ENCODE assay signal across 19 cellular contexts in the genomic region with DNA sequence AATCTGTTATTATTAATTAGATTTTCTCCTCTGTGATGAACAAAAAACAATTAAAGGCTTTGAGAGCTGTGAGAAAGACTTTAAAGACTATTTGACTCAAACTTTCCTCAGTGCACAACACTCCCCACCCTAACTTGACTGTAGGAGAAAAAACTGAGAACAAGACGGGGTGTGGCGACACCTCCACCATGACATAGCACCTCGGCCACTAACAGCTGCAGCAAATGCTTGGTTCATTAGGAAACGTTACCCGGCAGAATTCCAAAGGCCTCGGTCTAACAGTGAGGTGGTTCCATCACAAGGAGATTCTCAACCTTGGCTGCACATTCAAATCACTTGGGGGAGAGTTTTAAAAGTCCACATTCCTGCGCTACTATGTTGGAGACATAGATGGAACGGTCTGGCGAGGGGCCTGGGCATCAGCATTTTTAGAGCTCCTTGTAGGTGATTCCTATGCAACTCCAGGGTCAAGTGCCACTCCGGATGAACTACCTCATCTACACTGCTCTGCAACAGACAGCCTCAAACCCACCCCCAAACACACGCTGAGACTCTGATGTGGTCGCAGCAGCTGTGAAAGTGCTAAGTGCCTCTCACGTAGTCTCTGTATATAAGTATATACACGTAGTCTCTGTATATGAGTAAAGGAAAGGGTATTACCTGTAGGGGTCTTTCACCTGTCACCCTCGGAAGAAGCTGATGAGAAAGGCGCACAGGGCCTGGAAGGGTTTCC. TPM values are rescaled to one million over a fixed set of nuclear protein-coding genes. Genes with fewer than 3 reads are reported as not detected.
DNase-seq lines count a peak whose midpoint lies in the region; ATAC-seq lines count a peak whose summit lies in the region.
"Had no signal": no experiment of that assay in that cellular context is flagged by ENCODE, and none has a peak within 500 bp of the region (broad histone marks: within the 10 kb centered on the region; RNA-seq: fewer than 3 reads in every experiment).

No MANE protein-coding gene starts in this region.

- DNase-seq in activated naive CD4-positive, alpha-beta T cell treated with anti-CD3 and anti-CD28 coated beads for 36 hours: peak; percentile 11
- no peak for DNase-seq in activated naive CD4-positive, alpha-beta T cell treated with Interleukin-2 at 50 U/mL for 16 hours
- DNase-seq in activated gamma-delta T cell treated with anti-CD3 and anti-CD28 coated beads, Interleukin-2, amount 50 U/mL, for 16 hours (ENCODE audit: low read depth): peak; percentile 25
- peak; percentile 91 for DNase-seq in myocyte (ENCODE audit: low read depth)
- no peak for DNase-seq in NCI-H69 (lab: John Stamatoyannopoulos, UW)
- no peak for DNase-seq in germinal center (ENCODE audit: low spot score)
- DNase-seq: hippocampal formation, kidney glomerular epithelial cell, NCI-H1048, NCI-H774, T-helper 17 cell had no signal

- peaks cover 2% of the 10 kb centered on the region for H3K27me3 Mint-ChIP-seq in activated naive CD4-positive, alpha-beta T cell treated with anti-CD3 and anti-CD28 coated beads for 36 hours (ENCODE audit: low read depth)
- no peaks in the 10 kb centered on the region for H3K27me3 Mint-ChIP-seq in stimulated activated naive CD8-positive, alpha-beta T cell treated with anti-CD3 and anti-CD28 coated beads, Interleukin-15, Interleukin-2, amounts not matched to agents 100 ng/mL and 50 ng/mL, for 24 hours

- ATAC-seq in GM19324 (IDR thresholded peaks at IDR 0.05; ENCODE audit: low FRiP score, unreplicated experiment): no peak
- ATAC-seq: T-helper 17 cell had no signal

- H3K9me3 Mint-ChIP-seq in activated naive CD4-positive, alpha-beta T cell treated with anti-CD3 and anti-CD28 coated beads for 36 hours: no peaks in the 10 kb centered on the region
- H3K9me3 Mint-ChIP-seq in stimulated activated naive CD8-positive, alpha-beta T cell treated with anti-CD3 and anti-CD28 coated beads, Interleukin-15, Interleukin-2, amounts not matched to agents 100 ng/mL and 50 ng/mL, for 24 hours: peaks cover 4% of the 10 kb centered on the region

- H3K4me1 Mint-ChIP-seq in activated naive CD4-positive, alpha-beta T cell treated with anti-CD3 and anti-CD28 coated beads for 36 hours (ENCODE audit: low read depth): peaks cover 11% of the 10 kb centered on the region
- peaks cover 45% of the 10 kb centered on the region for H3K4me1 Mint-ChIP-seq in stimulated activated naive CD8-positive, alpha-beta T cell treated with anti-CD3 and anti-CD28 coated beads, Interleukin-15, Interleukin-2, amounts not matched to agents 100 ng/mL and 50 ng/mL, for 24 hours (ENCODE audit: low read depth)
- H3K4me1 Mint-ChIP-seq: mesothelial cell of epicardium, T-helper 17 cell had no signal

- H3K4me3 Mint-ChIP-seq in activated naive CD4-positive, alpha-beta T cell treated with anti-CD3 and anti-CD28 coated beads for 36 hours: no peak overlapping the region
- peak overlapping the region; percentile 71 for H3K4me3 Mint-ChIP-seq in stimulated activated naive CD8-positive, alpha-beta T cell treated with anti-CD3 and anti-CD28 coated beads, Interleukin-15, Interleukin-2, amounts not matched to agents 100 ng/mL and 50 ng/mL, for 24 hours
- H3K4me3 Mint-ChIP-seq: brain, mesothelial cell of epicardium, T-helper 17 cell had no signal

- CTCF ChIA-PET in activated naive CD4-positive, alpha-beta T cell treated with anti-CD3 and anti-CD28 coated beads for 36 hours (lab: Charles Lee): interaction anchor here (0.7 to 4.7 kb wide), 5 partner anchors 9 to 156 kb away, joined by 3 to 29 read pairs (median 18); no protein-coding TSS in a partner anchor

- no peaks in the 10 kb centered on the region for H3K36me3 Mint-ChIP-seq in activated naive CD4-positive, alpha-beta T cell treated with anti-CD3 and anti-CD28 coated beads for 36 hours (ENCODE audit: low read depth)
- H3K36me3 Mint-ChIP-seq in stimulated activated naive CD8-positive, alpha-beta T cell treated with anti-CD3 and anti-CD28 coated beads, Interleukin-15, Interleukin-2, amounts not matched to agents 100 ng/mL and 50 ng/mL, for 24 hours (ENCODE audit: low read depth): no peaks in the 10 kb centered on the region
- H3K36me3 Mint-ChIP-seq: mesothelial cell of epicardium had no signal

- intact Hi-C loops in activated naive CD4-positive, alpha-beta T cell treated with anti-CD3 and anti-CD28 coated beads for 36 hours (cut with micrococcal nuclease): no loop called here

- H3K27ac Mint-ChIP-seq in activated naive CD4-positive, alpha-beta T cell treated with anti-CD3 and anti-CD28 coated beads for 36 hours: no peak overlapping the region
- H3K27ac Mint-ChIP-seq in stimulated activated naive CD8-positive, alpha-beta T cell treated with anti-CD3 and anti-CD28 coated beads, Interleukin-15, Interleukin-2, amounts not matched to agents 100 ng/mL and 50 ng/mL, for 24 hours: peak overlapping the region; percentile 81
- H3K27ac Mint-ChIP-seq: brain, mesothelial cell of epicardium, T-helper 17 cell had no signal

RNA-seq across cellular contexts. Expression of a gene that starts 1.0 kb away (rescaled TPM):
- total RNA-seq in activated naive CD4-positive, alpha-beta T cell treated with anti-CD3 and anti-CD28 coated beads for 36 hours: not detected
- total RNA-seq in myocyte: 3.0 TPM in 1 of 2 replicates, not detected in the other
- polyA plus RNA-seq in myocyte (2012): 2.7 TPM
- total RNA-seq: dermis microvascular lymphatic vessel endothelial cell, fibroblast of lung, HepG2, mesothelial cell of epicardium, osteocyte had no signal
- polyA plus RNA-seq: HepG2 had no signal

RNA-seq across cellular contexts. Expression of a gene that starts 23.4 kb away (rescaled TPM):
- total RNA-seq in activated naive CD4-positive, alpha-beta T cell treated with anti-CD3 and anti-CD28 coated beads for 36 hours: not detected
- not detected in 2 replicates for total RNA-seq in myocyte
- polyA plus RNA-seq in myocyte (2012): not detected
- total RNA-seq: dermis microvascular lymphatic vessel endothelial cell, fibroblast of lung, HepG2, osteocyte, T-helper 17 cell had no signal
- polyA plus RNA-seq: fibroblast of lung, HepG2 had no signal

Comparison
In these comparisons a context has a peak if more than half of its experiments do, and no peak if none do; other contexts are left out.
1. DNase-seq: peak in activated naive CD4-positive, alpha-beta T cell treated with anti-CD3 and anti-CD28 coated beads for 36 hours (single experiment), activated gamma-delta T cell treated with anti-CD3 and anti-CD28 coated beads, Interleukin-2, amount 50 U/mL, for 16 hours (single experiment) and myocyte (single experiment); none in activated naive CD4-positive, alpha-beta T cell treated with Interleukin-2 at 50 U/mL for 16 hours (single experiment), NCI-H69 (single experiment) and germinal center (single experiment).